10 cellular contexts compared by ENCODE assay signal in genomic region chr10:29471483-29471859, GRCh38.
DNase-seq lines count a peak whose midpoint lies in the region; TF ChIP-seq lines count a peak whose summit lies in the region.
"Had no signal": no experiment of that assay in that cellular context is flagged by ENCODE, and none has a peak within 500 bp of the region (broad histone marks: within the 10 kb centered on the region; RNA-seq: fewer than 3 reads in every experiment).

No MANE protein-coding gene starts in this region.

- peaks cover 8% of the 10 kb centered on the region for H3K36me3 Mint-ChIP-seq in activated CD4-positive, alpha-beta T cell treated with anti-CD3 and anti-CD28 coated beads, Interleukin-2, amount 10 ng/mL, durations not matched to agents 24 days and 14 days (ENCODE audit: low read depth)

- TF ChIP-seq CTCF in fibroblast of the aortic adventitia (IDR thresholded peaks at IDR 0.05; ENCODE audit: insufficient read depth, low read length) (no peak), esophagus squamous epithelium (IDR thresholded peaks at IDR 0.05) (no peak)

- peak overlapping the region; percentile 69 for H3K4me3 ChIP-seq in SK-N-MC
- H3K4me3 ChIP-seq in fibroblast of the aortic adventitia (ENCODE audit: low read depth, low read length), result no peak overlapping the region
- no peak overlapping the region for H3K4me3 ChIP-seq in esophagus squamous epithelium

- H3K27ac ChIP-seq in SK-N-MC (peak overlapping the region; percentile 91), esophagus squamous epithelium (peak overlapping the region in 1 of 4 donors; percentile 29)

- no peaks in the 10 kb centered on the region for H3K27me3 Mint-ChIP-seq in activated CD4-positive, alpha-beta T cell treated with anti-CD3 and anti-CD28 coated beads, Interleukin-2, amount 10 ng/mL, durations not matched to agents 24 days and 14 days

- H3K27ac Mint-ChIP-seq in activated CD4-positive, alpha-beta T cell treated with anti-CD3 and anti-CD28 coated beads, Interleukin-2, amount 10 ng/mL, durations not matched to agents 24 days and 14 days, result peak overlapping the region; percentile 38

- H3K36me3 ChIP-seq in SK-N-MC (ENCODE audit: insufficient read depth, low read length) (no peaks in the 10 kb centered on the region; the same call in 1 of the 2 replicates), esophagus squamous epithelium (peaks cover 25 to 100% (median 38%) of the 10 kb centered on the region in 3 donors)

- TF ChIP-seq POLR2A in esophagus squamous epithelium (IDR thresholded peaks at IDR 0.05), result no peak

- no peaks in the 10 kb centered on the region for H3K9me3 Mint-ChIP-seq in activated CD4-positive, alpha-beta T cell treated with anti-CD3 and anti-CD28 coated beads, Interleukin-2, amount 10 ng/mL, durations not matched to agents 24 days and 14 days

- H3K4me1 ChIP-seq in esophagus squamous epithelium, result peaks cover 0 to 29% (median 0%) of the 10 kb centered on the region in 3 donors
- H3K4me1 ChIP-seq: BE2C had no signal

- H3K4me1 Mint-ChIP-seq in activated CD4-positive, alpha-beta T cell treated with anti-CD3 and anti-CD28 coated beads, Interleukin-2, amount 10 ng/mL, durations not matched to agents 24 days and 14 days, result peaks cover 8% of the 10 kb centered on the region

- no peak overlapping the region for H3K4me3 Mint-ChIP-seq in activated CD4-positive, alpha-beta T cell treated with anti-CD3 and anti-CD28 coated beads, Interleukin-2, amount 10 ng/mL, durations not matched to agents 24 days and 14 days

- peak overlapping the region; percentile 41 for H3K9ac ChIP-seq in SK-N-MC (ENCODE audit: insufficient read length)

- in situ Hi-C loops in KBM-7 (cut with MboI; ENCODE audit: low pct_unique_long_range_greater_than_20kb, low sequenced_read_pairs), result no loop called here

- WGBS in esophagus squamous epithelium, 2 donors, result 13 to 40% methylated on average over 1 of the region's 1 CpG

- no peaks in the 10 kb centered on the region for H3K9me3 ChIP-seq in SK-N-MC (ENCODE audit: low read depth, low read length)
- no peaks in the 10 kb centered on the region for H3K9me3 ChIP-seq in esophagus squamous epithelium
- H3K9me3 ChIP-seq: BE2C had no signal

- H3K27me3 ChIP-seq in esophagus squamous epithelium, result no peaks in the 10 kb centered on the region
- H3K27me3 ChIP-seq: BE2C had no signal

- intact Hi-C loops in activated CD4-positive, alpha-beta T cell treated with anti-CD3 and anti-CD28 coated beads, Interleukin-2, amount 10 ng/mL, durations not matched to agents 24 days and 14 days (cut with micrococcal nuclease), result loop anchor here (2.0 kb wide), 1 partner anchor 25 kb away; no protein-coding TSS in a partner anchor
- intact Hi-C loops in esophagus squamous epithelium (cut with DNase I), result no loop called here

- no peak for DNase-seq in activated CD4-positive, alpha-beta T cell treated with anti-CD3 and anti-CD28 coated beads, Interleukin-2, amount 10 ng/mL, durations not matched to agents 24 days and 14 days
- no peak for DNase-seq in activated CD4-positive, alpha-beta T cell treated with anti-CD3 and anti-CD28 coated beads for 48 hours
- DNase-seq in SK-N-MC (ENCODE audit: low read depth, low spot score) (peak; percentile 39), fibroblast of the aortic adventitia (ENCODE audit: low read depth) (peak; percentile 83), stromal cell of bone marrow (ENCODE audit: low read depth) (peak; percentile 61), KBM-7 (no peak), 8988T (no peak), esophagus squamous epithelium (lab: John Stamatoyannopoulos, UW) (no peak)
- DNase-seq: BE2C, NCI-H2107 had no signal

Comparison
In these comparisons a context has a peak if more than half of its experiments do, and no peak if none do; other contexts are left out.
1. DNase-seq: peak in SK-N-MC (single experiment), fibroblast of the aortic adventitia (single experiment) and stromal cell of bone marrow (single experiment); none in activated CD4-positive, alpha-beta T cell treated with anti-CD3 and anti-CD28 coated beads, Interleukin-2, amount 10 ng/mL, durations not matched to agents 24 days and 14 days (single experiment), activated CD4-positive, alpha-beta T cell treated with anti-CD3 and anti-CD28 coated beads for 48 hours (single experiment), KBM-7 (single experiment), 8988T (single experiment) and esophagus squamous epithelium (single experiment).